Comparison of ENCODE assay signal across 9 cellular contexts in genomic region chr6:105179244-105180065, GRCh38. TPM values are rescaled to one million over a fixed set of nuclear protein-coding genes. Genes with fewer than 3 reads are reported as not detected.
A peak's percentile ranks its signal among the peaks of the same experiment; 100 is the strongest.
DNase-seq lines count a peak whose midpoint lies in the region; ATAC-seq and TF ChIP-seq lines count a peak whose summit lies in the region.
"Had no signal": no experiment of that assay in that cellular context is flagged by ENCODE, and none has a peak within 500 bp of the region (broad histone marks: within the 10 kb centered on the region; RNA-seq: fewer than 3 reads in every experiment).

A gene with protein sequence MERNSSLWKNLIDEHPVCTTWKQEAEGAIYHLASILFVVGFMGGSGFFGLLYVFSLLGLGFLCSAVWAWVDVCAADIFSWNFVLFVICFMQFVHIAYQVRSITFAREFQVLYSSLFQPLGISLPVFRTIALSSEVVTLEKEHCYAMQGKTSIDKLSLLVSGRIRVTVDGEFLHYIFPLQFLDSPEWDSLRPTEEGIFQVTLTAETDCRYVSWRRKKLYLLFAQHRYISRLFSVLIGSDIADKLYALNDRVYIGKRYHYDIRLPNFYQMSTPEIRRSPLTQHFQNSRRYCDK (minus strand): TSS chr6:105180014. CDS start chr6:105161909, 18,105 bp downstream.

- H3K27me3 ChIP-seq in hepatocyte, result peaks cover 30% of the 10 kb centered on the region

- H3K36me3 Mint-ChIP-seq in activated naive CD8-positive, alpha-beta T cell treated with anti-CD3 and anti-CD28 coated beads, Interleukin-2, amount 50 U/mL, for 24 hours (ENCODE audit: low read depth), result no peaks in the 10 kb centered on the region

- H3K9me3 ChIP-seq in hepatocyte (ENCODE audit: low read depth), result no peaks in the 10 kb centered on the region

- peaks cover 54% of the 10 kb centered on the region for H3K27me3 Mint-ChIP-seq in activated naive CD8-positive, alpha-beta T cell treated with anti-CD3 and anti-CD28 coated beads, Interleukin-2, amount 50 U/mL, for 24 hours

- H3K4me3 ChIP-seq in hepatocyte (peak within 1 kb of the TSS; percentile 77), retinal pigment epithelial cell (ENCODE audit: low read length) (peak within 1 kb of the TSS; percentile 67)

- peak within 1 kb of the TSS; percentile 99 for H2AFZ ChIP-seq in hepatocyte

- peak; percentile 52 for ATAC-seq in activated naive CD8-positive, alpha-beta T cell treated with anti-CD3 and anti-CD28 coated beads, Interleukin-2, amount 50 U/mL, for 24 hours
- no peak for ATAC-seq in GM21619 (IDR thresholded peaks at IDR 0.05; ENCODE audit: unreplicated experiment)

- H3K36me3 ChIP-seq in hepatocyte (replicated peaks; ENCODE audit: insufficient read depth, low read depth), result no peaks in the 10 kb centered on the region

- no peak within 1 kb of the TSS for H3K27ac Mint-ChIP-seq in activated naive CD8-positive, alpha-beta T cell treated with anti-CD3 and anti-CD28 coated beads, Interleukin-2, amount 50 U/mL, for 24 hours
- H3K27ac Mint-ChIP-seq: dendritic cell treated with granulocyte-macrophage colony-stimulating factor and Interleukin-4, amounts not matched to agents 40 ng/mL and 50 ng/mL, for 4 days had no signal

- H3K4me1 ChIP-seq in hepatocyte (ENCODE audit: insufficient read depth), result no peaks in the 10 kb centered on the region

- H3K4me3 Mint-ChIP-seq in activated naive CD8-positive, alpha-beta T cell treated with anti-CD3 and anti-CD28 coated beads, Interleukin-2, amount 50 U/mL, for 24 hours, result peak within 1 kb of the TSS; percentile 48
- H3K4me3 Mint-ChIP-seq: dendritic cell treated with granulocyte-macrophage colony-stimulating factor and Interleukin-4, amounts not matched to agents 40 ng/mL and 50 ng/mL, for 4 days had no signal

- no peaks in the 10 kb centered on the region for H3K79me2 ChIP-seq in hepatocyte

- H3K9me3 Mint-ChIP-seq in activated naive CD8-positive, alpha-beta T cell treated with anti-CD3 and anti-CD28 coated beads, Interleukin-2, amount 50 U/mL, for 24 hours, result no peaks in the 10 kb centered on the region
- H3K9me3 Mint-ChIP-seq: dendritic cell treated with granulocyte-macrophage colony-stimulating factor and Interleukin-4, amounts not matched to agents 40 ng/mL and 50 ng/mL, for 4 days had no signal

- H4K20me1 ChIP-seq in hepatocyte (ENCODE audit: insufficient read depth, poor library complexity, severe bottlenecking), result no peaks in the 10 kb centered on the region

- TF ChIP-seq CTCF in hepatocyte (IDR thresholded peaks at IDR 0.05; ENCODE audit: poor library complexity) (no peak), retinal pigment epithelial cell (conservative IDR thresholded peaks at IDR 0.05; ENCODE audit: low read depth, low read length) (no peak)

- 3% methylated on average over 61 of the region's 90 CpGs for WGBS in hepatocyte (ENCODE audit: low lambda C conversion rate, missing lambda C conversion rate)

- no peak within 1 kb of the TSS for H3K27ac ChIP-seq in hepatocyte

- peak within 1 kb of the TSS; percentile 99 for H3K4me2 ChIP-seq in hepatocyte

- peaks cover 9% of the 10 kb centered on the region for H3K4me1 Mint-ChIP-seq in activated naive CD8-positive, alpha-beta T cell treated with anti-CD3 and anti-CD28 coated beads, Interleukin-2, amount 50 U/mL, for 24 hours

- DNase-seq in SHP77 (lab: John Stamatoyannopoulos, UW) (peak; percentile 37 to 42), SHP77 treated with DMSO at 0.1 percent for 48 hours (lab: John Stamatoyannopoulos, UW) (no peak), HT1080 (ENCODE audit: low read depth) (peak; percentile 59), hepatocyte (ENCODE audit: low spot score) (peak; percentile 54), retinal pigment epithelial cell (ENCODE audit: low read depth) (no peak), KG1 (lab: John Stamatoyannopoulos, UW) (no peak)
- DNase-seq in activated naive CD8-positive, alpha-beta T cell treated with anti-CD3 and anti-CD28 coated beads, Interleukin-2, amount 50 U/mL, for 24 hours, result peak; percentile 15

- H3K9me2 ChIP-seq in hepatocyte (replicated peaks; ENCODE audit: insufficient read depth), result peaks cover 2% of the 10 kb centered on the region

RNA-seq across cellular contexts. Expression of the gene that starts here (rescaled TPM):
- total RNA-seq in HT1080 (2014; rRNA removed; shearing (Covaris generic)), result 56.8 and 70.5 TPM in 2 replicates
- 58.4 and 61.4 TPM in 2 replicates for polyA plus RNA-seq in HT1080 (2015; cell fraction: cytosol; rRNA removed)
- 21.7 and 23.2 TPM in 2 replicates for polyA plus RNA-seq in HT1080 (2015; cell fraction: nucleus; rRNA removed)
- total RNA-seq in hepatocyte, result 0.93 and 1.2 TPM in 2 replicates
- polyA plus RNA-seq in hepatocyte, result 1.5 and 1.7 TPM in 2 replicates

Comparison
In these comparisons a context has a peak if more than half of its experiments do, and no peak if none do; other contexts are left out.
1. RNA of the gene that starts here (total RNA-seq): 56.8 to 70.5 TPM in HT1080; 0.93 to 1.2 TPM in hepatocyte; every median in the first group is over 10 times any median in the second.
2. DNase-seq: peak in SHP77 (2 of 2), HT1080 (single experiment), activated naive CD8-positive, alpha-beta T cell treated with anti-CD3 and anti-CD28 coated beads, Interleukin-2, amount 50 U/mL, for 24 hours (single experiment) and hepatocyte (single experiment); none in SHP77 treated with DMSO at 0.1 percent for 48 hours (single experiment), retinal pigment epithelial cell (single experiment) and KG1 (single experiment).